In the genomic region with DNA sequence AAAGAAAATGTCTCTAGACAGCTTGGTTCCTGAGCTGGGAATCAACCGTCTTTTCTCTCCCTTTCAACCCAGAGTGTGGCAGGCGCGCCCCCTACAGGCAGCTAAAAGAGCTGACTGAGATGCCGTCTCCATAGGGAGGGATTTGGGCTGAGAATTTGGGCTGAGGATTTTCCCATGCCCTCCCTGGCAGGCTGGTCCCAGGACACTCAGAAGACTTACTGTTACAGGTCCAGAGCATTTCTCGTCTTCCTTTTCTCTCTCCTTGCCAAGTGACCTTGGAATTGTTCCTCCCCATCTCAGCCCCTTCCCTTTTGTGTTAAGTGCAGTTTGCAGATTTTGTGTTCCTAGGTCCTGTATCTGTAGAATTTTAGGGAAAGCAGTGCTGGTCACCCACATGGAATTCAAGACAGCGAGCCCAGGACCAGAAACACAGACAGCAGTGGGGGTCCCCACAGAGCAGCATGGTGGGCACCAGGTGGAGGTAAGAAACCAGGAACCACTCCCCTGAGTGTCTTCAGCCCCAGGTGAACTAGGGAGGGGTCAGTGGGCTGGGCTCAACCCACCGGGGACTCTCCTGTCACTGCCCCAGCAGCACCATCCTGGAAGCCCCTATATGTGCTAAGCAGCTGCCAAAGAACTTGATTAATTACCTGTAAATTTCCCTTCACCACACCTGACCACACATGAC, we compare ENCODE assay signal across 9 cellular contexts. TPM values are rescaled to one million over a fixed set of nuclear protein-coding genes. Genes with fewer than 3 reads are reported as not detected.
DNase-seq lines count a peak whose midpoint lies in the region; ATAC-seq and TF ChIP-seq lines count a peak whose summit lies in the region.
"Had no signal": no experiment of that assay in that cellular context is flagged by ENCODE, and none has a peak within 500 bp of the region (broad histone marks: within the 10 kb centered on the region; RNA-seq: fewer than 3 reads in every experiment).

No MANE protein-coding gene starts in this region.

- no peaks in the 10 kb centered on the region for H3K36me3 Mint-ChIP-seq in Caco-2 (ENCODE audit: insufficient read depth, unreplicated experiment)
- H3K36me3 Mint-ChIP-seq in activated naive CD8-positive, alpha-beta T cell treated with anti-CD3 and anti-CD28 coated beads, Interleukin-2, amount 10 ng/mL, durations not matched to agents 7 days and 5 days: no peaks in the 10 kb centered on the region
- peaks cover 0 to 3% of the 10 kb centered on the region in 2 donors for H3K36me3 Mint-ChIP-seq in stimulated activated naive B cell treated with anti-CD40 and anti-IgM and Interleukin-4, amounts not matched to agents 10 μg/mL and 1 μg/mL and 100 μg/mL, for 72 hours

- H3K9me3 ChIP-seq in Caco-2 (no peaks in the 10 kb centered on the region), hepatocyte (ENCODE audit: low read depth) (peaks cover 6% of the 10 kb centered on the region)
- H3K9me3 ChIP-seq: thoracic aorta had no signal

- TF ChIP-seq CTCF in Caco-2 (IDR thresholded peaks at IDR 0.05; ENCODE audit: insufficient read depth in 1 of 2, low read depth in 1 of 2, low read length in 1 of 2, severe bottlenecking in 1 of 2, unreplicated experiment in 1 of 2): peak; percentile 81 to 90
- peak; percentile 68 for TF ChIP-seq CTCF in hepatocyte (IDR thresholded peaks at IDR 0.05; ENCODE audit: poor library complexity)

- no peak overlapping the region for H2AFZ ChIP-seq in hepatocyte

- BruUV-seq in Caco-2 (replicated peaks; lab: Mats Ljungman, UMichigan): no TSS peak

- no peaks in the 10 kb centered on the region for H3K4me1 Mint-ChIP-seq in Caco-2 (ENCODE audit: low read depth, unreplicated experiment)
- H3K4me1 Mint-ChIP-seq in activated naive CD8-positive, alpha-beta T cell treated with anti-CD3 and anti-CD28 coated beads, Interleukin-2, amount 10 ng/mL, durations not matched to agents 7 days and 5 days: no peaks in the 10 kb centered on the region
- peaks cover 47 to 59% of the 10 kb centered on the region in 2 donors for H3K4me1 Mint-ChIP-seq in stimulated activated naive B cell treated with anti-CD40 and anti-IgM and Interleukin-4, amounts not matched to agents 10 μg/mL and 1 μg/mL and 100 μg/mL, for 72 hours

- H3K27me3 Mint-ChIP-seq in Caco-2 (ENCODE audit: insufficient read depth, unreplicated experiment): no peaks in the 10 kb centered on the region
- peaks cover 10% of the 10 kb centered on the region for H3K27me3 Mint-ChIP-seq in activated naive CD8-positive, alpha-beta T cell treated with anti-CD3 and anti-CD28 coated beads, Interleukin-2, amount 10 ng/mL, durations not matched to agents 7 days and 5 days
- no peaks in the 10 kb centered on the region for H3K27me3 Mint-ChIP-seq in stimulated activated naive B cell treated with anti-CD40 and anti-IgM and Interleukin-4, amounts not matched to agents 10 μg/mL and 1 μg/mL and 100 μg/mL, for 72 hours

- H3K27ac Mint-ChIP-seq in Caco-2 (ENCODE audit: unreplicated experiment): no peak overlapping the region
- no peak overlapping the region for H3K27ac Mint-ChIP-seq in activated naive CD8-positive, alpha-beta T cell treated with anti-CD3 and anti-CD28 coated beads, Interleukin-2, amount 10 ng/mL, durations not matched to agents 7 days and 5 days
- H3K27ac Mint-ChIP-seq in stimulated activated naive B cell treated with anti-CD40 and anti-IgM and Interleukin-4, amounts not matched to agents 10 μg/mL and 1 μg/mL and 100 μg/mL, for 72 hours: no peak overlapping the region

- intact Hi-C loops in Caco-2 (cut with micrococcal nuclease; ENCODE audit: unreplicated experiment): loop anchor here (1.0 to 5.0 kb wide), 3 partner anchors 67 to 107 kb away; no protein-coding TSS in a partner anchor

- no peaks in the 10 kb centered on the region for H3K9me2 ChIP-seq in hepatocyte (replicated peaks; ENCODE audit: insufficient read depth)

- no peaks in the 10 kb centered on the region for H4K20me1 ChIP-seq in hepatocyte (ENCODE audit: insufficient read depth, poor library complexity, severe bottlenecking)

- 35% methylated on average over 7 of the region's 7 CpGs for WGBS in hepatocyte (ENCODE audit: low lambda C conversion rate, missing lambda C conversion rate)

- no peaks in the 10 kb centered on the region for H3K9me3 Mint-ChIP-seq in Caco-2 (ENCODE audit: unreplicated experiment)
- no peaks in the 10 kb centered on the region for H3K9me3 Mint-ChIP-seq in activated naive CD8-positive, alpha-beta T cell treated with anti-CD3 and anti-CD28 coated beads, Interleukin-2, amount 10 ng/mL, durations not matched to agents 7 days and 5 days
- peaks cover 0 to 2% of the 10 kb centered on the region in 2 donors for H3K9me3 Mint-ChIP-seq in stimulated activated naive B cell treated with anti-CD40 and anti-IgM and Interleukin-4, amounts not matched to agents 10 μg/mL and 1 μg/mL and 100 μg/mL, for 72 hours

- H3K27me3 ChIP-seq in Caco-2 (replicated peaks; ENCODE audit: control insufficient read depth, insufficient read depth, low read length) (no peaks in the 10 kb centered on the region), hepatocyte (no peaks in the 10 kb centered on the region)

- no peak overlapping the region for H3K4me3 ChIP-seq in Caco-2 (ENCODE audit: low read depth, low read length)
- H3K4me3 ChIP-seq in hepatocyte: no peak overlapping the region
- H3K4me3 ChIP-seq: thoracic aorta had no signal

- ATAC-seq in activated naive CD8-positive, alpha-beta T cell treated with anti-CD3 and anti-CD28 coated beads, Interleukin-2, amount 10 ng/mL, durations not matched to agents 7 days and 5 days (ENCODE audit: low read depth): peak; percentile 47
- no peak for ATAC-seq in stimulated activated naive B cell treated with anti-CD40 and anti-IgM and Interleukin-4, amounts not matched to agents 10 μg/mL and 1 μg/mL and 100 μg/mL, for 72 hours (replicated peaks)
- no peak for ATAC-seq in GM18909 (IDR thresholded peaks at IDR 0.05; ENCODE audit: poor library complexity, unreplicated experiment)

- no peaks in the 10 kb centered on the region for H3K4me1 ChIP-seq in Caco-2
- no peaks in the 10 kb centered on the region for H3K4me1 ChIP-seq in hepatocyte (ENCODE audit: insufficient read depth)

- no peaks in the 10 kb centered on the region for H3K36me3 ChIP-seq in Caco-2 (ENCODE audit: control insufficient read depth, insufficient read depth, low read length)
- no peaks in the 10 kb centered on the region for H3K36me3 ChIP-seq in hepatocyte (replicated peaks; ENCODE audit: insufficient read depth, low read depth)
- H3K36me3 ChIP-seq: thoracic aorta had no signal

- H3K4me2 ChIP-seq in hepatocyte: no peak overlapping the region

- POLR2A ChIA-PET in Caco-2 (lab: Charles Lee): interaction anchor here (0.6 kb wide), 1 partner anchor 93 kb away, joined by 3 read pairs; no protein-coding TSS in a partner anchor
- POLR2A ChIA-PET in activated naive CD8-positive, alpha-beta T cell treated with anti-CD3 and anti-CD28 coated beads, Interleukin-2, amount 10 ng/mL, durations not matched to agents 7 days and 5 days (lab: Charles Lee): interaction anchor here (1.0 kb wide), 1 partner anchor 68 kb away, joined by 5 read pairs; no protein-coding TSS in a partner anchor

- no peak overlapping the region for H3K4me3 Mint-ChIP-seq in Caco-2 (ENCODE audit: unreplicated experiment)
- no peak overlapping the region for H3K4me3 Mint-ChIP-seq in activated naive CD8-positive, alpha-beta T cell treated with anti-CD3 and anti-CD28 coated beads, Interleukin-2, amount 10 ng/mL, durations not matched to agents 7 days and 5 days
- H3K4me3 Mint-ChIP-seq in stimulated activated naive B cell treated with anti-CD40 and anti-IgM and Interleukin-4, amounts not matched to agents 10 μg/mL and 1 μg/mL and 100 μg/mL, for 72 hours: no peak overlapping the region

- CTCF ChIA-PET in Caco-2 (lab: Charles Lee): interaction anchor here (0.6 to 2.3 kb wide), 13 partner anchors 22 to 413 kb away, joined by 3 to 20 read pairs (median 5); no protein-coding TSS in a partner anchor

- DNase-seq in Caco-2 (peak; percentile 57 to 77), KBM-7 (peak; percentile 38), SW480 (ENCODE audit: low spot score) (peak; percentile 32), hepatocyte (ENCODE audit: low spot score) (peak; percentile 78)
- peak; percentile 81 for DNase-seq in activated naive CD8-positive, alpha-beta T cell treated with anti-CD3 and anti-CD28 coated beads, Interleukin-2, amount 10 ng/mL, durations not matched to agents 7 days and 5 days
- peak; percentile 54 to 55 for DNase-seq in stimulated activated CD4-positive, alpha-beta T cell treated with anti-CD3 and anti-CD28 coated beads, Interleukin-15, amount 100 ng/mL, for 1 hour (ENCODE audit: low read depth in 1 of 2, low spot score in 1 of 2)
- DNase-seq in stimulated activated naive B cell treated with anti-CD40 and anti-IgM and Interleukin-4, amounts not matched to agents 10 μg/mL and 1 μg/mL and 100 μg/mL, for 72 hours: no peak

- no peaks in the 10 kb centered on the region for H3K79me2 ChIP-seq in hepatocyte

- in situ Hi-C loops in KBM-7 (cut with MboI; ENCODE audit: low pct_unique_long_range_greater_than_20kb, low sequenced_read_pairs): no loop called here

- H3K27ac ChIP-seq in hepatocyte: no peak overlapping the region
- H3K27ac ChIP-seq: thoracic aorta had no signal

RNA-seq across cellular contexts. Expression of a gene that starts 9.9 kb away (rescaled TPM):
- total RNA-seq in Caco-2 (2022): not detected in 2 replicates
- not detected for total RNA-seq in activated naive CD8-positive, alpha-beta T cell treated with anti-CD3 and anti-CD28 coated beads, Interleukin-2, amount 10 ng/mL, durations not matched to agents 7 days and 5 days
- not detected in 2 replicates for total RNA-seq in hepatocyte
- not detected in 2 replicates for polyA plus RNA-seq in hepatocyte
